Comparison of ENCODE assay signal across 1 cellular context in genomic region chr11:60301178-60301577, GRCh38.
TF ChIP-seq lines count a peak whose summit lies in the region.

No MANE protein-coding gene starts in this region.

TF ChIP-seq in HepG2, 621 proteins besides CTCF, POLR2A, EP300 and RAD21:
- TF ChIP-seq CEBPB (IDR thresholded peaks at IDR 0.05; ENCODE audit: borderline replicate concordance, low read depth, low read length) (peak; percentile 51; the same call in 1 of the 2 replicates), TRIM22 (IDR thresholded peaks at IDR 0.05) (no peak), ZNF430 (CRISPR knock-in tag; IDR thresholded peaks at IDR 0.05) (no peak), ZNF205 (CRISPR knock-in tag; IDR thresholded peaks at IDR 0.05) (no peak), HNRNPLL (IDR thresholded peaks at IDR 0.05; ENCODE audit: low read depth, low read length, poor library complexity, severe bottlenecking) (no peak), MAFK (conservative IDR thresholded peaks at IDR 0.05 in 1 of 2, IDR thresholded peaks at IDR 0.05 in 1 of 2; ENCODE audit: low read length in 2 of 2) (no peak), ZNF672 (CRISPR knock-in tag; IDR thresholded peaks at IDR 0.05) (no peak), ZZZ3 (CRISPR knock-in tag; IDR thresholded peaks at IDR 0.05; ENCODE audit: borderline replicate concordance) (no peak)
